In genomic region chr6:26536571-26537159, GRCh38 we compare ENCODE assay signal across 2 cellular contexts.
TF ChIP-seq lines count a peak whose summit lies in the region.

No MANE protein-coding gene starts in this region.

TF ChIP-seq in GM23338, 12 proteins besides CTCF, POLR2A, EP300 and RAD21:
- no peak for TF ChIP-seq NANOG (IDR thresholded peaks at IDR 0.05; ENCODE audit: borderline replicate concordance)
- TF ChIP-seq EZH2phosphoT487 (IDR thresholded peaks at IDR 0.05; ENCODE audit: unreplicated experiment) = no peak
- no peak for TF ChIP-seq ZNF114 (CRISPR knock-in tag; IDR thresholded peaks at IDR 0.05)
- TF ChIP-seq ZNF462 (CRISPR knock-in tag; IDR thresholded peaks at IDR 0.05) = no peak
- no peak for TF ChIP-seq JUNB (IDR thresholded peaks at IDR 0.05; ENCODE audit: unreplicated experiment)
- no peak for TF ChIP-seq REST (IDR thresholded peaks at IDR 0.05; ENCODE audit: unreplicated experiment)

TF ChIP-seq in GM12878, 131 proteins besides CTCF, POLR2A, EP300 and RAD21 (continues in another document):
- TF ChIP-seq TCF3 (IDR thresholded peaks at IDR 0.05; ENCODE audit: borderline replicate concordance, insufficient read depth, low read depth, low read length) (no peak), SKIL (IDR thresholded peaks at IDR 0.05; ENCODE audit: low read depth, poor library complexity, severe bottlenecking) (no peak), CBX3 (IDR thresholded peaks at IDR 0.05; ENCODE audit: borderline replicate concordance, low read depth) (no peak), ZNF24 (IDR thresholded peaks at IDR 0.05) (no peak), CHD4 (IDR thresholded peaks at IDR 0.05) (no peak), TCF7 (IDR thresholded peaks at IDR 0.05; ENCODE audit: borderline replicate concordance) (no peak), FOS (IDR thresholded peaks at IDR 0.05; ENCODE audit: borderline replicate concordance, extremely low read depth, insufficient read length) (no peak), IRF4 (IDR thresholded peaks at IDR 0.05; ENCODE audit: low read depth, low read length) (no peak), WRNIP1 (IDR thresholded peaks at IDR 0.05; ENCODE audit: borderline replicate concordance, low read depth, low read length) (no peak), SIX5 (IDR thresholded peaks at IDR 0.05; ENCODE audit: low read depth, low read length, severe bottlenecking) (no peak), YY1 (IDR thresholded peaks at IDR 0.05; ENCODE audit: low read depth, low read length) (no peak), CEBPZ (IDR thresholded peaks at IDR 0.05; ENCODE audit: low read depth, low read length) (no peak), HDAC6 (IDR thresholded peaks at IDR 0.05; ENCODE audit: unreplicated experiment) (no peak), BACH1 (IDR thresholded peaks at IDR 0.05; ENCODE audit: borderline replicate concordance) (no peak), JUND (IDR thresholded peaks at IDR 0.05; ENCODE audit: low read depth, low read length) (no peak), NFXL1 (IDR thresholded peaks at IDR 0.05; ENCODE audit: borderline replicate concordance) (no peak), CBFB (IDR thresholded peaks at IDR 0.05; ENCODE audit: low read depth) (no peak), REST (IDR thresholded peaks at IDR 0.05; ENCODE audit: low read depth, low read length) (no peak), RUNX3 (IDR thresholded peaks at IDR 0.05; ENCODE audit: low read length) (peak; percentile 21; the same call in 1 of the 2 replicates), SREBF1 (IDR thresholded peaks at IDR 0.05; ENCODE audit: low read length) (no peak), TCF12 (IDR thresholded peaks at IDR 0.05; ENCODE audit: low read depth, low read length) (no peak), ZBTB33 (IDR thresholded peaks at IDR 0.05) (no peak), SREBF2 (IDR thresholded peaks at IDR 0.05; ENCODE audit: low read length) (no peak), ATF7 (IDR thresholded peaks at IDR 0.05; ENCODE audit: low read depth) (0 out of 2 replicates have a peak, but pooled peaks have one; percentile 16), SMC3 (IDR thresholded peaks at IDR 0.05; ENCODE audit: borderline replicate concordance, low read length) (no peak), RELA (IDR thresholded peaks at IDR 0.05; ENCODE audit: borderline replicate concordance, partially characterized antibody) (no peak), SPI1 (IDR thresholded peaks at IDR 0.05; ENCODE audit: borderline replicate concordance, insufficient read depth, low read depth, low read length) (no peak), PBX3 (IDR thresholded peaks at IDR 0.05; ENCODE audit: insufficient replicate concordance, low read depth, low read length) (no peak), CUX1 (IDR thresholded peaks at IDR 0.05; ENCODE audit: insufficient replicate concordance, low read depth, low read length) (no peak), CEBPB (IDR thresholded peaks at IDR 0.05; ENCODE audit: borderline replicate concordance in 1 of 2, low read depth in 2 of 2, low read length in 2 of 2) (no peak), MXI1 (IDR thresholded peaks at IDR 0.05; ENCODE audit: low read depth, low read length) (no peak), ZBTB4 (CRISPR knock-in tag; IDR thresholded peaks at IDR 0.05) (no peak)
